13 cellular contexts compared by ENCODE assay signal in the genomic region with DNA sequence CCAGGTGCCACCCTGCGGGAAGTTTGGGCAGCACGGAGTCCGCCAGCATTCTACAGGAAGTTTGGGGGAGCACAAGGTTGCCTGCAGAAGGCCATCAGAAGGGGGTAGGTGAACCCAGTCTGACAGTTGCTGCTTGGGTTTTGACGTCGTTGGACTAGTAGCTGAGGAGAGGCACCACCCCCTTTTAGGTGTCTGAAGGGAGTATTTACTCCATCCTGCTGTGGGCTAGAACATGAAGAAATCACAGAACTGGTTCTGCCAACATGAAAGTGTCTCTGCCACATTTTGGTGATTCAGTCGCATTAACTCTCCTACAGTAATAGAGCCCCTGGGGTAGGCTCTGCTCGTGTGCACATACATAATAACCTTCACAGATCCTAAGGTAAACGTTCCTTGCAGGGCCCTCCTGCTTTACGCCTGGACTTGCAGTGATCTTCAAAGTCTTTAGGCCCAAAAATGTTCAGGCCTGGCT. TPM values are rescaled to one million over a fixed set of nuclear protein-coding genes. Genes with fewer than 3 reads are reported as not detected.
DNase-seq lines count a peak whose midpoint lies in the region; ATAC-seq and TF ChIP-seq lines count a peak whose summit lies in the region.
"Had no signal": no experiment of that assay in that cellular context is flagged by ENCODE, and none has a peak within 500 bp of the region (broad histone marks: within the 10 kb centered on the region; RNA-seq: fewer than 3 reads in every experiment).

No MANE protein-coding gene starts in this region.

- H3K4me1 Mint-ChIP-seq in WTC11, result peaks cover 50% of the 10 kb centered on the region

- intact Hi-C loops in sigmoid colon (cut with DNase I), result loop anchor here (10.0 kb wide), 1 partner anchor 146 kb away; no protein-coding TSS in a partner anchor

- POLR2A ChIA-PET in WTC11 (lab: Charles Lee) (no interaction called here), GM10248 (lab: Yijun Ruan, JAX) (no interaction called here)

- H3K4me3 ChIP-seq in iPS-18a (ENCODE audit: low read length), result peak overlapping the region; percentile 63
- H3K4me3 ChIP-seq in sigmoid colon, result peak overlapping the region in 2 of 4 donors; percentile 44 to 58

- peaks cover 4% of the 10 kb centered on the region; the same call in 1 of the 2 replicates for H3K9me3 ChIP-seq in ES-I3 (ENCODE audit: control insufficient read depth, insufficient read depth, low read length)
- H3K9me3 ChIP-seq in iPS-18a (ENCODE audit: control insufficient read depth, low read depth, low read length), result no peaks in the 10 kb centered on the region
- H3K9me3 ChIP-seq in sigmoid colon, result no peaks in the 10 kb centered on the region

- H3K27me3 ChIP-seq in iPS-18a (ENCODE audit: control insufficient read depth, insufficient read depth, low read length) (peaks cover 61% of the 10 kb centered on the region), sigmoid colon (peaks cover 16 to 37% (median 25%) of the 10 kb centered on the region in 3 donors)

- CTCF ChIA-PET in WTC11 (lab: Charles Lee) (interaction anchor here (1.0 to 8.8 kb wide), 8 partner anchors 9 to 148 kb away, joined by 5 to 407 read pairs (median 40); no protein-coding TSS in a partner anchor), GM10248 (lab: Yijun Ruan, JAX) (interaction anchor here (1.3 kb wide), 1 partner anchor 147 kb away, joined by 5 read pairs; no protein-coding TSS in a partner anchor)

- no peaks in the 10 kb centered on the region for H3K36me3 ChIP-seq in ES-I3 (ENCODE audit: insufficient read depth, low read length)
- no peaks in the 10 kb centered on the region for H3K36me3 ChIP-seq in iPS-18a (ENCODE audit: control insufficient read depth, low read depth, low read length)
- H3K36me3 ChIP-seq in sigmoid colon, result no peaks in the 10 kb centered on the region

- no peak overlapping the region for H3K27ac Mint-ChIP-seq in WTC11
- H3K27ac Mint-ChIP-seq: activated B cell treated with CpG ODN at 0.5 μM for 24 hours had no signal

- in situ Hi-C loops in ACHN (cut with HindIII; ENCODE audit: low pct_ligation_motif_present, low pct_unique_long_range_greater_than_20kb, low sequenced_read_pairs) (no loop called here), G401 (cut with HindIII; ENCODE audit: low sequenced_read_pairs) (no loop called here)

- H3K9me3 Mint-ChIP-seq in WTC11, result no peaks in the 10 kb centered on the region
- H3K9me3 Mint-ChIP-seq: activated B cell treated with CpG ODN at 0.5 μM for 24 hours; activated T-cell treated with anti-CD3 and anti-CD28 coated beads, Interleukin-2, amount 50 U/mL, for 4 hours had no signal

- H3K36me3 Mint-ChIP-seq in WTC11, result no peaks in the 10 kb centered on the region

- ATAC-seq in WTC11 (no peak), GM18502 (IDR thresholded peaks at IDR 0.05; ENCODE audit: poor library complexity, unreplicated experiment) (no peak)
- ATAC-seq: activated T-cell treated with anti-CD3 and anti-CD28 coated beads, Interleukin-2, amount 50 U/mL, for 4 hours; HCT116 had no signal

- no peak for TF ChIP-seq POLR2A in sigmoid colon (IDR thresholded peaks at IDR 0.05)

- peak overlapping the region; percentile 78 for H3K4me3 Mint-ChIP-seq in WTC11
- H3K4me3 Mint-ChIP-seq: activated B cell treated with CpG ODN at 0.5 μM for 24 hours; activated T-cell treated with anti-CD3 and anti-CD28 coated beads, Interleukin-2, amount 50 U/mL, for 4 hours had no signal

- H3K27ac ChIP-seq in iPS-18a (ENCODE audit: low read length), result no peak overlapping the region
- H3K27ac ChIP-seq in sigmoid colon, result peak overlapping the region in 3 of 4 donors; percentile 50 to 73 (median 69)

- H3K27me3 Mint-ChIP-seq in WTC11 (ENCODE audit: low read depth), result peaks cover 61% of the 10 kb centered on the region

- no peak for TF ChIP-seq EP300 in sigmoid colon (IDR thresholded peaks at IDR 0.05)

- 71 to 72% methylated on average over 9 of the region's 9 CpGs for WGBS in sigmoid colon, 2 donors

- H3K9ac ChIP-seq in ES-I3 (ENCODE audit: low read depth, low read length) (peak overlapping the region; percentile 71; the same call in 1 of the 2 replicates), iPS-18a (ENCODE audit: low read length) (no peak overlapping the region)

- H3K4me1 ChIP-seq in ES-I3 (ENCODE audit: insufficient read depth, low read length) (peaks cover 5% of the 10 kb centered on the region; the same call in 1 of the 2 replicates), iPS-18a (ENCODE audit: control insufficient read depth, low read depth, low read length) (peaks cover 20% of the 10 kb centered on the region), sigmoid colon (peaks cover 0 to 45% (median 39%) of the 10 kb centered on the region in 4 donors)

- no peak for DNase-seq in WTC11 (ENCODE audit: low spot score)
- no peak for DNase-seq in sigmoid colon
- DNase-seq in ACHN, result no peak
- DNase-seq in G401 (ENCODE audit: low spot score), result no peak
- DNase-seq in GM10248 (ENCODE audit: extremely low spot score), result no peak
- DNase-seq: activated B cell treated with CpG ODN at 0.5 μM for 24 hours; activated T-cell treated with anti-CD3 and anti-CD28 coated beads, Interleukin-2, amount 50 U/mL, for 4 hours; NCI-H446; stimulated activated CD4-positive, alpha-beta T cell treated with anti-CD3 and anti-CD28 coated beads, Interleukin-4, amount 100 ng/mL, for 24 hours had no signal

- TF ChIP-seq CTCF in WTC11 (IDR thresholded peaks at IDR 0.05) (no peak), sigmoid colon (IDR thresholded peaks at IDR 0.05) (no peak), GM10248 (IDR thresholded peaks at IDR 0.05; ENCODE audit: control extremely low read depth, extremely low read depth, low read depth, missing control alignments) (no peak)

TF ChIP-seq in WTC11, 78 proteins besides CTCF, POLR2A, EP300 and RAD21 (continues in another document):
- no peak for TF ChIP-seq ZNF416 (CRISPR knock-in tag; IDR thresholded peaks at IDR 0.05)
- TF ChIP-seq, protein P1, sequence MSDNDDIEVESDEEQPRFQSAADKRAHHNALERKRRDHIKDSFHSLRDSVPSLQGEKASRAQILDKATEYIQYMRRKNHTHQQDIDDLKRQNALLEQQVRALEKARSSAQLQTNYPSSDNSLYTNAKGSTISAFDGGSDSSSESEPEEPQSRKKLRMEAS (CRISPR knock-in tag; IDR thresholded peaks at IDR 0.05), result no peak
- TF ChIP-seq ZNF232 (CRISPR knock-in tag; IDR thresholded peaks at IDR 0.05), result no peak
- TF ChIP-seq, protein P2, sequence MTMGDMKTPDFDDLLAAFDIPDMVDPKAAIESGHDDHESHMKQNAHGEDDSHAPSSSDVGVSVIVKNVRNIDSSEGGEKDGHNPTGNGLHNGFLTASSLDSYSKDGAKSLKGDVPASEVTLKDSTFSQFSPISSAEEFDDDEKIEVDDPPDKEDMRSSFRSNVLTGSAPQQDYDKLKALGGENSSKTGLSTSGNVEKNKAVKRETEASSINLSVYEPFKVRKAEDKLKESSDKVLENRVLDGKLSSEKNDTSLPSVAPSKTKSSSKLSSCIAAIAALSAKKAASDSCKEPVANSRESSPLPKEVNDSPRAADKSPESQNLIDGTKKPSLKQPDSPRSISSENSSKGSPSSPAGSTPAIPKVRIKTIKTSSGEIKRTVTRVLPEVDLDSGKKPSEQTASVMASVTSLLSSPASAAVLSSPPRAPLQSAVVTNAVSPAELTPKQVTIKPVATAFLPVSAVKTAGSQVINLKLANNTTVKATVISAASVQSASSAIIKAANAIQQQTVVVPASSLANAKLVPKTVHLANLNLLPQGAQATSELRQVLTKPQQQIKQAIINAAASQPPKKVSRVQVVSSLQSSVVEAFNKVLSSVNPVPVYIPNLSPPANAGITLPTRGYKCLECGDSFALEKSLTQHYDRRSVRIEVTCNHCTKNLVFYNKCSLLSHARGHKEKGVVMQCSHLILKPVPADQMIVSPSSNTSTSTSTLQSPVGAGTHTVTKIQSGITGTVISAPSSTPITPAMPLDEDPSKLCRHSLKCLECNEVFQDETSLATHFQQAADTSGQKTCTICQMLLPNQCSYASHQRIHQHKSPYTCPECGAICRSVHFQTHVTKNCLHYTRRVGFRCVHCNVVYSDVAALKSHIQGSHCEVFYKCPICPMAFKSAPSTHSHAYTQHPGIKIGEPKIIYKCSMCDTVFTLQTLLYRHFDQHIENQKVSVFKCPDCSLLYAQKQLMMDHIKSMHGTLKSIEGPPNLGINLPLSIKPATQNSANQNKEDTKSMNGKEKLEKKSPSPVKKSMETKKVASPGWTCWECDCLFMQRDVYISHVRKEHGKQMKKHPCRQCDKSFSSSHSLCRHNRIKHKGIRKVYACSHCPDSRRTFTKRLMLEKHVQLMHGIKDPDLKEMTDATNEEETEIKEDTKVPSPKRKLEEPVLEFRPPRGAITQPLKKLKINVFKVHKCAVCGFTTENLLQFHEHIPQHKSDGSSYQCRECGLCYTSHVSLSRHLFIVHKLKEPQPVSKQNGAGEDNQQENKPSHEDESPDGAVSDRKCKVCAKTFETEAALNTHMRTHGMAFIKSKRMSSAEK (CRISPR knock-in tag; IDR thresholded peaks at IDR 0.05; ENCODE audit: borderline replicate concordance), result no peak
- TF ChIP-seq, protein P3, sequence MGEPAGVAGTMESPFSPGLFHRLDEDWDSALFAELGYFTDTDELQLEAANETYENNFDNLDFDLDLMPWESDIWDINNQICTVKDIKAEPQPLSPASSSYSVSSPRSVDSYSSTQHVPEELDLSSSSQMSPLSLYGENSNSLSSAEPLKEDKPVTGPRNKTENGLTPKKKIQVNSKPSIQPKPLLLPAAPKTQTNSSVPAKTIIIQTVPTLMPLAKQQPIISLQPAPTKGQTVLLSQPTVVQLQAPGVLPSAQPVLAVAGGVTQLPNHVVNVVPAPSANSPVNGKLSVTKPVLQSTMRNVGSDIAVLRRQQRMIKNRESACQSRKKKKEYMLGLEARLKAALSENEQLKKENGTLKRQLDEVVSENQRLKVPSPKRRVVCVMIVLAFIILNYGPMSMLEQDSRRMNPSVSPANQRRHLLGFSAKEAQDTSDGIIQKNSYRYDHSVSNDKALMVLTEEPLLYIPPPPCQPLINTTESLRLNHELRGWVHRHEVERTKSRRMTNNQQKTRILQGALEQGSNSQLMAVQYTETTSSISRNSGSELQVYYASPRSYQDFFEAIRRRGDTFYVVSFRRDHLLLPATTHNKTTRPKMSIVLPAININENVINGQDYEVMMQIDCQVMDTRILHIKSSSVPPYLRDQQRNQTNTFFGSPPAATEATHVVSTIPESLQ (CRISPR knock-in tag; IDR thresholded peaks at IDR 0.05), result no peak
- no peak for TF ChIP-seq IRF2 (CRISPR knock-in tag; IDR thresholded peaks at IDR 0.05; ENCODE audit: borderline replicate concordance, low read depth)
- no peak for TF ChIP-seq SMAD4 (CRISPR knock-in tag; IDR thresholded peaks at IDR 0.05)
- TF ChIP-seq NR2C2 (CRISPR knock-in tag; IDR thresholded peaks at IDR 0.05), result no peak

RNA-seq across cellular contexts. Expression of a gene that starts 0.9 kb away (rescaled TPM):
- total RNA-seq in WTC11 (2021) (3.0 to 4.6 TPM (median 4.3 TPM) in 3 replicates), sigmoid colon (1 to 10 TPM; 1.5 to 7.5 (median 4.1) TPM)
- under 1 TPM in 1 of 3 donors, not detected in 2; 0.66 TPM for polyA plus RNA-seq in sigmoid colon
- total RNA-seq in G401 (2014; rRNA removed; shearing (Covaris generic)), result not detected in 2 replicates
- total RNA-seq: activated B cell treated with CpG ODN at 0.5 μM for 24 hours had no signal
